17 cellular contexts compared by ENCODE assay signal in the genomic region with DNA sequence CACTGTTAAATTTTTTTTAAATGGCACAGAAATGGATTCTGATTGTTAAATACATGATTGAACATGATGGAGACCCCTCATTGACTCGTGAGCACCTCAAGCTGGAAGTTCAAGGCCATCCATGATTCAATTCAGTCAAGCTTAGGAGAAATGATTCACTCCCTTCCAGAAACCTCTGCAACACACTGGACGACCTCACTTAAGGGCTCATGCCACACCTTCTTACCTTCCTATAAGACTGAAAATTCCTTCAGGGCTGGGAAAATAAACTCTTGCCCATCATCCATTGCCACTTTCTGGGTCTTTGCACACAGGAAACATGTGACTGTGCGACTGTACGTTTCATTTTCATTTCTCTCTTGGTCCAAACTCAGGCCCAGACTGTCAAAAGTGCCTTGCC.
DNase-seq lines count a peak whose midpoint lies in the region; ATAC-seq and TF ChIP-seq lines count a peak whose summit lies in the region.
"Had no signal": no experiment of that assay in that cellular context is flagged by ENCODE, and none has a peak within 500 bp of the region (broad histone marks: within the 10 kb centered on the region; RNA-seq: fewer than 3 reads in every experiment).

No MANE protein-coding gene starts in this region.

- no peaks in the 10 kb centered on the region for H3K36me3 Mint-ChIP-seq in IgD-negative memory B cell

- no peak overlapping the region for H2AK5ac ChIP-seq in trophoblast cell (ENCODE audit: low read length)

- no peaks in the 10 kb centered on the region for H3K9me3 ChIP-seq in esophagus muscularis mucosa
- no peaks in the 10 kb centered on the region for H3K9me3 ChIP-seq in stomach
- H3K9me3 ChIP-seq in trophoblast cell (ENCODE audit: insufficient read depth, low read depth, low read length): no peaks in the 10 kb centered on the region

- DNase-seq in amniotic epithelial cell (ENCODE audit: low read depth): peak; percentile 29
- DNase-seq in esophagus muscularis mucosa (ENCODE audit: extremely low spot score): peak; percentile 45
- DNase-seq in stomach: no peak
- no peak for DNase-seq in LoVo (ENCODE audit: low spot score)
- no peak for DNase-seq in trophoblast cell
- DNase-seq: AML-193; CD4-positive, alpha-beta T cell; DMS153; DMS79; GF-D8; GM23248; HCEC 1CT; KG1 had no signal

- no peak for ATAC-seq in HG02870 (IDR thresholded peaks at IDR 0.05; ENCODE audit: unreplicated experiment)
- ATAC-seq: HepG2 had no signal

- no peak overlapping the region for H3K4me3 Mint-ChIP-seq in IgD-negative memory B cell
- H3K4me3 Mint-ChIP-seq: CD4-positive, alpha-beta T cell had no signal

- H2BK12ac ChIP-seq in trophoblast cell (ENCODE audit: low read length): no peak overlapping the region

- H2AFZ ChIP-seq in trophoblast cell (ENCODE audit: insufficient read depth, low read length, poor library complexity): no peak overlapping the region
- H2AFZ ChIP-seq: GM23248 had no signal

- H2BK120ac ChIP-seq in trophoblast cell (ENCODE audit: insufficient read depth, low read length, poor library complexity): no peak overlapping the region

- no peak overlapping the region for H3K4ac ChIP-seq in trophoblast cell (ENCODE audit: low read depth, low read length)

- H3K27ac ChIP-seq in esophagus muscularis mucosa (replicated peaks in 1 of 4) (no peak overlapping the region), stomach (no peak overlapping the region), trophoblast cell (ENCODE audit: low read depth, low read length) (no peak overlapping the region)
- H3K27ac ChIP-seq: C4-2B, GM23248 had no signal

- TF ChIP-seq CTCF in esophagus muscularis mucosa (IDR thresholded peaks at IDR 0.05): no peak
- no peak for TF ChIP-seq CTCF in stomach (IDR thresholded peaks at IDR 0.05)

- H3K4me3 ChIP-seq in esophagus muscularis mucosa (no peak overlapping the region), stomach (no peak overlapping the region), trophoblast cell (ENCODE audit: low read depth, low read length) (no peak overlapping the region)
- H3K4me3 ChIP-seq: GM23248 had no signal

- H3K9me3 Mint-ChIP-seq in IgD-negative memory B cell: peaks cover 0 to 2% (median 0%) of the 10 kb centered on the region in 3 donors
- H3K9me3 Mint-ChIP-seq: CD4-positive, alpha-beta T cell had no signal

- WGBS in esophagus muscularis mucosa: 82% methylated on average over 4 of the region's 4 CpGs
- WGBS in stomach, 5 donors: 67 to 75% (median 72%) methylated on average over 4 of the region's 4 CpGs
- WGBS in trophoblast cell (ENCODE audit: extremely low coverage, insufficient coverage, insufficient read length): no CpG with 5 or more reads among the region's 4 CpGs

- peak overlapping the region in 2 of 3 donors; percentile 5 to 35 for H3K27ac Mint-ChIP-seq in IgD-negative memory B cell
- H3K27ac Mint-ChIP-seq: CD4-positive, alpha-beta T cell had no signal

- TF ChIP-seq EP300 in esophagus muscularis mucosa (IDR thresholded peaks at IDR 0.05): no peak
- TF ChIP-seq EP300 in stomach (IDR thresholded peaks at IDR 0.05): no peak

- H2BK5ac ChIP-seq in trophoblast cell (ENCODE audit: low read depth, low read length, poor library complexity): no peak overlapping the region

- intact Hi-C loops in esophagus muscularis mucosa (cut with DNase I) (no loop called here), stomach (cut with DNase I; ENCODE audit: low total_unique reads) (no loop called here)

- no peak overlapping the region for H3K18ac ChIP-seq in trophoblast cell (ENCODE audit: low read length)

- H3K9ac ChIP-seq in trophoblast cell (ENCODE audit: low read length): no peak overlapping the region
- H3K9ac ChIP-seq: GM23248 had no signal

- H4K12ac ChIP-seq in trophoblast cell (ENCODE audit: low read depth, low read length): no peak overlapping the region

- H3K14ac ChIP-seq in trophoblast cell (ENCODE audit: low read length): no peak overlapping the region

- peaks cover 0 to 4% (median 1%) of the 10 kb centered on the region in 3 donors for H3K4me1 Mint-ChIP-seq in IgD-negative memory B cell

- no peak overlapping the region for H3K4me2 ChIP-seq in trophoblast cell (ENCODE audit: low read length)

- no peak overlapping the region for H4K8ac ChIP-seq in trophoblast cell (ENCODE audit: low read depth, low read length)

- H3K4me1 ChIP-seq in esophagus muscularis mucosa (no peaks in the 10 kb centered on the region), stomach (no peaks in the 10 kb centered on the region), trophoblast cell (ENCODE audit: control insufficient read depth in 1 of 2, insufficient read depth in 2 of 2, low read length in 2 of 2) (no peaks in the 10 kb centered on the region)

- H3K27me3 ChIP-seq in esophagus muscularis mucosa: no peaks in the 10 kb centered on the region
- H3K27me3 ChIP-seq in stomach: no peaks in the 10 kb centered on the region
- no peaks in the 10 kb centered on the region for H3K27me3 ChIP-seq in trophoblast cell (ENCODE audit: insufficient read depth, low read length)

- peaks cover 2% of the 10 kb centered on the region for H3K27me3 Mint-ChIP-seq in IgD-negative memory B cell
- H3K27me3 Mint-ChIP-seq: CD4-positive, alpha-beta T cell had no signal

- no peaks in the 10 kb centered on the region for H3K36me3 ChIP-seq in esophagus muscularis mucosa
- no peaks in the 10 kb centered on the region for H3K36me3 ChIP-seq in stomach
- no peaks in the 10 kb centered on the region for H3K36me3 ChIP-seq in trophoblast cell (ENCODE audit: control insufficient read depth in 1 of 2, insufficient read depth in 2 of 2, low read length in 2 of 2)

- H3K79me2 ChIP-seq in trophoblast cell (ENCODE audit: control insufficient read depth, insufficient read depth, low read length, poor library complexity): no peaks in the 10 kb centered on the region

- H3K79me1 ChIP-seq in trophoblast cell (ENCODE audit: low read length): no peaks in the 10 kb centered on the region

- no peak for TF ChIP-seq POLR2A in esophagus muscularis mucosa (IDR thresholded peaks at IDR 0.05; ENCODE audit: low read depth)
- no peak for TF ChIP-seq POLR2A in stomach (IDR thresholded peaks at IDR 0.05)

- no peak overlapping the region for H3K23ac ChIP-seq in trophoblast cell (ENCODE audit: low read length)

- H4K91ac ChIP-seq in trophoblast cell (ENCODE audit: low read depth, low read length): no peak overlapping the region

Comparison
In these comparisons a context has a peak if more than half of its experiments do, and no peak if none do; other contexts are left out.
1. DNase-seq: peak in amniotic epithelial cell (single experiment) and esophagus muscularis mucosa (single experiment); none in stomach (single experiment), LoVo (single experiment) and trophoblast cell (0 of 2).